In the genomic region with DNA sequence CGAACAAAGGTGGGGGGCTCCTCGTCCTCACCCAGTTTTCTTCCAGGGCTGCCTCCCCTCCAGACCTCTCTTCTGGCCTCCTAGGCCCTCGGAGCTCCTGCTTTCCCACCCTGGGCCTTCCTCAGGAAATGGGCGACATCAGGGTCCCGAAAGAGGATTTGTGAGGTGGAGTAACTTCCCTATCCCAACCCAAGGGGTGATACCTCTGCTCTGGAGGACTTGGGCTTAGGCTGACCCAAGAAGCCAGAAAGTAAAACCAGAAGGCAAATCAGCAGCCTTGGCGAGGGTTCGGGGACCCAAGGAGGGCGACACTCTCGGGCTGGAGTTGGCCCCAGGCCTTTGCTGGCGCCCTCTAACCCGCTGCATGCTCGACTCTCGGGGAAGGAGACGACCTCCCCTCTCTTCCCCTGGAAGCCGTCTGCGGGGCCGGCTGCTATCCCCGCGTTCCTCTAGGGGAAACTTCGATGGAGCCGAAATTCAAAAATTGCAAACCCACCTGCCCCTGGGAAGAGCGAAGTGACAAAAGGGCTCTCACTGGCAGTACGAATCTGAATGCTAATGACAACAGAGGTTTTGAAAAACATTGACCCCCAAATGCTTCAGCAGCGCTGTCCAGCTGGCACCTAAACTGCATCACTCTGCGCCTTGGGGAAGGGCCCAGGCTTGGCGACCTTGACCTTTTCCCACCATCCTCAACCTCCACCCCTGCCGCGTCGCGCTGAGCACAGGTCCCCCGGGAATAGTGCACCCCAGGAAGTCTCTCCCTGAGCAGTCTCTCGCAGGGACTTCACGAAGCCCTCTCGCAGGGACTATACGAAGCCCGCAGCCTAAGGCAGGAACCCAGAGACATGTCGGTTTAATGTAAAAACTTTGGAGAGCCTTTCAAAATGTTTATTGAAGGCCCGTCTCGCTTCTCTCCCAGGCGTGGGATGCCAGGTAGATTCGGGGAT, we compare ENCODE assay signal across 18 cellular contexts. TPM values are rescaled to one million over a fixed set of nuclear protein-coding genes. Genes with fewer than 3 reads are reported as not detected.
DNase-seq lines count a peak whose midpoint lies in the region; FAIRE-seq and TF ChIP-seq lines count a peak whose summit lies in the region.
"Had no signal": no experiment of that assay in that cellular context is flagged by ENCODE, and none has a peak within 500 bp of the region (broad histone marks: within the 10 kb centered on the region; RNA-seq: fewer than 3 reads in every experiment).

No MANE protein-coding gene starts in this region.

- no peak overlapping the region for H2BK12ac ChIP-seq in mesenchymal stem cell (ENCODE audit: low read length in 2 of 2)

- no peaks in the 10 kb centered on the region for H3K79me1 ChIP-seq in mesenchymal stem cell (replicated peaks; ENCODE audit: low read length, poor library complexity, severe bottlenecking)

- no peak for TF ChIP-seq EP300 in esophagus muscularis mucosa (IDR thresholded peaks at IDR 0.05)

- H3K4me3 ChIP-seq in Caco-2 (ENCODE audit: low read depth, low read length), result peak overlapping the region; percentile 83; the same call in 1 of the 2 replicates
- H3K4me3 ChIP-seq in duodenal mucosa (ENCODE audit: low read depth in 1 of 2, low read length in 2 of 2), result peak overlapping the region; percentile 87 to 98
- no peak overlapping the region for H3K4me3 ChIP-seq in neuron (ENCODE audit: low read length)
- no peak overlapping the region for H3K4me3 ChIP-seq in esophagus muscularis mucosa
- no peak overlapping the region for H3K4me3 ChIP-seq in mesenchymal stem cell (ENCODE audit: insufficient read depth in 1 of 2, low read depth in 1 of 2, low read length in 2 of 2)
- H3K4me3 ChIP-seq: mucosa of descending colon had no signal

- no peak overlapping the region for H4K8ac ChIP-seq in mesenchymal stem cell (ENCODE audit: low read length)

- peak overlapping the region; percentile 96 for H3K4me3 Mint-ChIP-seq in Caco-2 (ENCODE audit: unreplicated experiment)

- CTCF ChIA-PET in Caco-2 (lab: Charles Lee), result no interaction called here

- DNase-seq in Caco-2 (no peak), GM12892 (ENCODE audit: insufficient read length) (peak; percentile 19), esophagus muscularis mucosa (ENCODE audit: extremely low spot score) (no peak), mesenchymal stem cell (no peak), GF-D8 (lab: John Stamatoyannopoulos, UW) (no peak)
- DNase-seq: activated CD4-positive, alpha-beta T cell treated with anti-CD3 and anti-CD28 coated beads, Interleukin-2, amount 50 U/mL, for 4 hours; BE2C; brain microvascular endothelial cell; left cardiac atrium; NCI-H1436 treated with DMSO at 0.1 percent for 48 hours; psoas muscle; SHP77 treated with DMSO at 0.1 percent for 48 hours; substantia nigra; T1000 had no signal

- H2BK15ac ChIP-seq in mesenchymal stem cell (ENCODE audit: low read depth, poor library complexity, severe bottlenecking), result no peak overlapping the region

- H3K14ac ChIP-seq in mesenchymal stem cell (ENCODE audit: low read length in 2 of 2), result no peak overlapping the region

- H2AK5ac ChIP-seq in mesenchymal stem cell (ENCODE audit: low read length, severe bottlenecking), result no peak overlapping the region

- no peak overlapping the region for H3K27ac Mint-ChIP-seq in Caco-2 (ENCODE audit: unreplicated experiment)
- H3K27ac Mint-ChIP-seq: dendritic cell treated with granulocyte-macrophage colony-stimulating factor and Interleukin-4, amounts not matched to agents 40 ng/mL and 50 ng/mL, for 4 days had no signal

- H3K36me3 ChIP-seq in Caco-2 (ENCODE audit: control insufficient read depth, insufficient read depth, low read length) (no peaks in the 10 kb centered on the region), duodenal mucosa (ENCODE audit: control insufficient read depth in 1 of 2, insufficient read depth in 2 of 2, low read length in 2 of 2) (peaks cover 0 to 20% of the 10 kb centered on the region in 2 donors), neuron (ENCODE audit: insufficient read depth, low read length) (no peaks in the 10 kb centered on the region), esophagus muscularis mucosa (no peaks in the 10 kb centered on the region), mesenchymal stem cell (ENCODE audit: control insufficient read depth in 1 of 2, insufficient read depth in 2 of 2, low read depth in 1 of 2, low read length in 2 of 2) (no peaks in the 10 kb centered on the region)
- H3K36me3 ChIP-seq: BE2C, brain microvascular endothelial cell had no signal

- H3K18ac ChIP-seq in mesenchymal stem cell (ENCODE audit: low read depth in 1 of 2, low read length in 2 of 2), result no peak overlapping the region

- H3K27ac ChIP-seq in duodenal mucosa (ENCODE audit: low read depth, low read length) (peak overlapping the region; percentile 80), esophagus muscularis mucosa (replicated peaks in 1 of 4) (no peak overlapping the region), mesenchymal stem cell (ENCODE audit: low read length, poor library complexity, severe bottlenecking) (no peak overlapping the region)
- H3K27ac ChIP-seq: brain microvascular endothelial cell, psoas muscle had no signal

- POLR2A ChIA-PET in Caco-2 (lab: Charles Lee), result interaction anchor here (0.9 kb wide), 1 partner anchor 32 kb away, joined by 4 read pairs; no protein-coding TSS in a partner anchor

- no peaks in the 10 kb centered on the region for H3K9me3 Mint-ChIP-seq in Caco-2 (ENCODE audit: unreplicated experiment)
- H3K9me3 Mint-ChIP-seq: dendritic cell treated with granulocyte-macrophage colony-stimulating factor and Interleukin-4, amounts not matched to agents 40 ng/mL and 50 ng/mL, for 4 days had no signal

- H3K4ac ChIP-seq in mesenchymal stem cell (ENCODE audit: low read depth in 1 of 2, low read length in 2 of 2), result no peak overlapping the region

- no peaks in the 10 kb centered on the region for H3K27me3 Mint-ChIP-seq in Caco-2 (ENCODE audit: insufficient read depth, unreplicated experiment)

- H4K91ac ChIP-seq in mesenchymal stem cell (ENCODE audit: low read length), result no peak overlapping the region

- H2BK5ac ChIP-seq in mesenchymal stem cell (ENCODE audit: low read depth, low read length, poor library complexity, severe bottlenecking), result no peak overlapping the region

- no peak for FAIRE-seq in GM12892 (lab: Jason Lieb, UNC)

- H3K9me3 ChIP-seq in Caco-2, result no peaks in the 10 kb centered on the region
- H3K9me3 ChIP-seq in duodenal mucosa (ENCODE audit: control insufficient read depth in 1 of 2, low read length in 2 of 2), result no peaks in the 10 kb centered on the region
- H3K9me3 ChIP-seq in neuron (ENCODE audit: low read length), result peaks cover 7% of the 10 kb centered on the region
- H3K9me3 ChIP-seq in esophagus muscularis mucosa, result no peaks in the 10 kb centered on the region
- peaks cover 6% of the 10 kb centered on the region for H3K9me3 ChIP-seq in mesenchymal stem cell (ENCODE audit: control insufficient read depth, low read length)
- H3K9me3 ChIP-seq: BE2C, mucosa of descending colon, psoas muscle had no signal

- H3K4me1 Mint-ChIP-seq in Caco-2 (ENCODE audit: low read depth, unreplicated experiment), result no peaks in the 10 kb centered on the region

- peak overlapping the region; percentile 99 for H3K9ac ChIP-seq in duodenal mucosa (ENCODE audit: low read depth in 1 of 2, low read length in 2 of 2)
- no peak overlapping the region for H3K9ac ChIP-seq in mesenchymal stem cell (ENCODE audit: low read length)

- H3K4me1 ChIP-seq in Caco-2, result peaks cover 13% of the 10 kb centered on the region
- peaks cover 14% of the 10 kb centered on the region in 2 donors for H3K4me1 ChIP-seq in duodenal mucosa (ENCODE audit: control insufficient read depth in 1 of 2, insufficient read depth in 2 of 2, low read length in 2 of 2)
- peaks cover 4% of the 10 kb centered on the region for H3K4me1 ChIP-seq in neuron (ENCODE audit: insufficient read depth, low read length)
- peaks cover 25 to 80% (median 60%) of the 10 kb centered on the region in 4 donors for H3K4me1 ChIP-seq in esophagus muscularis mucosa
- peaks cover 27% of the 10 kb centered on the region for H3K4me1 ChIP-seq in mesenchymal stem cell (ENCODE audit: control insufficient read depth, insufficient read depth, low read depth, low read length)
- H3K4me1 ChIP-seq: BE2C had no signal

- no TSS peak for BruUV-seq in Caco-2 (replicated peaks; lab: Mats Ljungman, UMichigan)

- peaks cover 7% of the 10 kb centered on the region for H3K36me3 Mint-ChIP-seq in Caco-2 (ENCODE audit: insufficient read depth, unreplicated experiment)

- TF ChIP-seq POLR2A in GM12892 (IDR thresholded peaks at IDR 0.05; ENCODE audit: low read depth, low read length) (no peak), esophagus muscularis mucosa (IDR thresholded peaks at IDR 0.05; ENCODE audit: low read depth) (no peak)

- H3K23ac ChIP-seq in mesenchymal stem cell (ENCODE audit: low read length in 2 of 2), result no peak overlapping the region

- no peak for TF ChIP-seq CTCF in Caco-2 (IDR thresholded peaks at IDR 0.05; ENCODE audit: insufficient read depth in 1 of 2, low read depth in 1 of 2, low read length in 1 of 2, severe bottlenecking in 1 of 2, unreplicated experiment in 1 of 2)
- no peak for TF ChIP-seq CTCF in esophagus muscularis mucosa (IDR thresholded peaks at IDR 0.05)

- H3K27me3 ChIP-seq in Caco-2 (replicated peaks; ENCODE audit: control insufficient read depth, insufficient read depth, low read length) (no peaks in the 10 kb centered on the region), duodenal mucosa (ENCODE audit: control insufficient read depth in 1 of 2, insufficient read depth in 2 of 2, low read length in 2 of 2) (peaks cover 30 to 37% of the 10 kb centered on the region in 2 donors), neuron (ENCODE audit: insufficient read depth, low read length) (peaks cover 93% of the 10 kb centered on the region), esophagus muscularis mucosa (peaks cover 4 to 100% (median 88%) of the 10 kb centered on the region in 4 donors), mesenchymal stem cell (ENCODE audit: control insufficient read depth in 1 of 2, insufficient read depth in 1 of 2, low read length in 2 of 2) (peaks cover 97 to 98% of the 10 kb centered on the region in 2 experiments)

- H2BK120ac ChIP-seq in mesenchymal stem cell (ENCODE audit: low read depth, low read length), result no peak overlapping the region

- 4% methylated on average over 32 of the region's 41 CpGs for WGBS in esophagus muscularis mucosa
- 10% methylated on average over 40 of the region's 41 CpGs for WGBS in mesenchymal stem cell

- intact Hi-C loops in Caco-2 (cut with micrococcal nuclease; ENCODE audit: unreplicated experiment), result no loop called here
- intact Hi-C loops in esophagus muscularis mucosa (cut with DNase I), result no loop called here

- H2AFZ ChIP-seq in neuron (ENCODE audit: low read depth, low read length) (peak overlapping the region; percentile 62), mesenchymal stem cell (ENCODE audit: low read depth, low read length) (no peak overlapping the region)

- H3K4me2 ChIP-seq in mesenchymal stem cell (ENCODE audit: low read length, poor library complexity, severe bottlenecking), result no peak overlapping the region

RNA-seq across cellular contexts. Expression of gene PDX1, which starts 2.4 kb away (rescaled TPM):
- total RNA-seq in Caco-2 (2022) (3.7 and 3.9 TPM in 2 replicates), esophagus muscularis mucosa (not detected)
- 0.17 TPM for polyA plus RNA-seq in GM12892 (2012; ENCODE audit: missing spikeins)
- not detected for polyA plus RNA-seq in mesenchymal stem cell (2013, experiment 1 of 2)
- polyA plus RNA-seq in mesenchymal stem cell (2013, experiment 2 of 2), result not detected
- total RNA-seq: left cardiac atrium, psoas muscle had no signal
- polyA plus RNA-seq: psoas muscle had no signal

RNA-seq across cellular contexts. Expression of gene CDX2, which starts 46.9 kb away (rescaled TPM):
- total RNA-seq in Caco-2 (2022), result 104 and 109 TPM in 2 replicates
- not detected for polyA plus RNA-seq in GM12892 (2012; ENCODE audit: missing spikeins)
- total RNA-seq in esophagus muscularis mucosa, result under 1 TPM in 1 of 4 donors, not detected in 3; 0.17 TPM
- 1.9 TPM for polyA plus RNA-seq in mesenchymal stem cell (2013, experiment 1 of 2)
- 1.7 TPM for polyA plus RNA-seq in mesenchymal stem cell (2013, experiment 2 of 2)
- total RNA-seq: left cardiac atrium, psoas muscle had no signal

Comparison
In these comparisons a context has a peak if more than half of its experiments do, and no peak if none do; other contexts are left out.
1. H3K4me3 ChIP-seq: peak in Caco-2 (single experiment) and duodenal mucosa (2 of 2); none in neuron (single experiment), esophagus muscularis mucosa (0 of 4) and mesenchymal stem cell (0 of 2).
2. RNA of gene CDX2, which starts 46.9 kb away (total RNA-seq): 104 to 109 TPM in Caco-2; 0.17 TPM in esophagus muscularis mucosa; every median in the first group is over 10 times any median in the second.